8 cellular contexts compared by ENCODE assay signal in the genomic region with DNA sequence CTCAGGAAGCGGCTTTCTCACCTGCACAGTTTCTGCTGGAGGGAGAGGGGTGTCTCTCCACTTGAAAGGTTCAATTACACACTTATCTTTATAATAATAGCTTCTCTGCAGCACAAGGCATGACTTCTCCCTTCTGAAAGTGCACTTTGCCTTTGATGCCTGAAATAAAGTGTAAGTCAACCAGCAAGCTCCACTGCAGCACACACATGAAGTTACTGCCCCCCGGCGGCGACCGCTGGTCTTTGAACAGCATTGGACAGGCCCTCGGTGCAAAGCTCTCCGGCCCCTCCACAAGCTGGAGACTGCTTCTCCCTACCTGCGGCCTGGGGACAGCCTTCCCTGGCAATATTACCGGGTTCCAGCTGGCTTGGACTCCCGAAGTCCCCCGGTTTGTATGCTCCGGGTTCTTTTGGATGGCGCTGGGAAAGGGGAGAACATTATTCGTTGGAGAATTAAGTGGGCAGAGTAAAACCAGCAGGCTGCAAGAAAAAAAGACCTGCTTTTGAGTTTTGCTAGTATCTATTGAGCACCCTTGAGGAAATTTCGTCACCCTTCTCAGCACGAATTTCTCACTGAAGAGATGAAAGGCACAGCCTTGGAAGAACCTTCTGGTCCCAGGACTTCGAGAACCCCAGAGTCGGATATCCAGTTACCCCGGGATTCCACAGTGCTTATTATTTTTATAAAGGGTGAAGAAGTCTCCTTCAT. TPM values are rescaled to one million over a fixed set of nuclear protein-coding genes. Genes with fewer than 3 reads are reported as not detected.
DNase-seq lines count a peak whose midpoint lies in the region; ATAC-seq lines count a peak whose summit lies in the region.

No MANE protein-coding gene starts in this region.

- H3K9me3 Mint-ChIP-seq in activated CD4-positive, alpha-beta memory T cell treated with anti-CD3 and anti-CD28 coated beads for 36 hours, result no peaks in the 10 kb centered on the region

- DNase-seq in DMS79 (lab: John Stamatoyannopoulos, UW), result peak; percentile 99
- peak; percentile 98 for DNase-seq in NCI-H748 (lab: John Stamatoyannopoulos, UW; ENCODE audit: unreplicated experiment)
- peak; percentile 77 for DNase-seq in activated CD4-positive, alpha-beta memory T cell treated with anti-CD3 and anti-CD28 coated beads for 36 hours
- peak; percentile 88 for DNase-seq in ecto neural progenitor cell (ENCODE audit: low spot score)
- peak; percentile 82 to 87 for DNase-seq in lung microvascular endothelial cell (ENCODE audit: low read depth in 2 of 2)
- peak; percentile 21 for DNase-seq in stimulated activated CD8-positive, alpha-beta memory T cell treated with anti-CD3 and anti-CD28 coated beads, Interleukin-12 subunit alpha, Interleukin-12 subunit beta, amount 100 ng/mL, for 4 hours (ENCODE audit: low read depth)

- H3K4me1 Mint-ChIP-seq in activated CD4-positive, alpha-beta memory T cell treated with anti-CD3 and anti-CD28 coated beads for 36 hours (ENCODE audit: low read depth), result no peaks in the 10 kb centered on the region

- POLR2A ChIA-PET in activated CD4-positive, alpha-beta memory T cell treated with anti-CD3 and anti-CD28 coated beads for 36 hours (lab: Charles Lee), result no interaction called here

- no peaks in the 10 kb centered on the region for H3K27me3 Mint-ChIP-seq in activated CD4-positive, alpha-beta memory T cell treated with anti-CD3 and anti-CD28 coated beads for 36 hours

- ATAC-seq in HG03103 (IDR thresholded peaks at IDR 0.05; ENCODE audit: low read depth, unreplicated experiment) (peak; percentile 52), HG03097 (IDR thresholded peaks at IDR 0.05; ENCODE audit: low FRiP score, unreplicated experiment) (no peak)

- H3K36me3 Mint-ChIP-seq in activated CD4-positive, alpha-beta memory T cell treated with anti-CD3 and anti-CD28 coated beads for 36 hours, result no peaks in the 10 kb centered on the region

- H3K27ac Mint-ChIP-seq in activated CD4-positive, alpha-beta memory T cell treated with anti-CD3 and anti-CD28 coated beads for 36 hours, result no peak overlapping the region

- intact Hi-C loops in activated CD4-positive, alpha-beta memory T cell treated with anti-CD3 and anti-CD28 coated beads for 36 hours (cut with micrococcal nuclease), result no loop called here

- H3K4me3 Mint-ChIP-seq in activated CD4-positive, alpha-beta memory T cell treated with anti-CD3 and anti-CD28 coated beads for 36 hours, result no peak overlapping the region

- CTCF ChIA-PET in activated CD4-positive, alpha-beta memory T cell treated with anti-CD3 and anti-CD28 coated beads for 36 hours (lab: Charles Lee), result interaction anchor here (0.6 to 3.0 kb wide), 32 partner anchors 9 to 437 kb away, joined by 3 to 30 read pairs (median 4); a partner anchor contains a TSS

RNA-seq across cellular contexts. Expression of a gene that starts 11.8 kb away (rescaled TPM):
- total RNA-seq in activated CD4-positive, alpha-beta memory T cell treated with anti-CD3 and anti-CD28 coated beads for 36 hours, result 1 to 10 TPM; 8.6 to 9.7 TPM
- total RNA-seq in lung microvascular endothelial cell, result 24.0 and 31.5 TPM in 2 replicates

Comparison
In these comparisons a context has a peak if more than half of its experiments do, and no peak if none do; other contexts are left out.
1. DNase-seq: peak in every context shown above with its lines; median percentile 99 in DMS79; 98 in NCI-H748; 88 in ecto neural progenitor cell; 84 in lung microvascular endothelial cell; 77 in activated CD4-positive, alpha-beta memory T cell treated with anti-CD3 and anti-CD28 coated beads for 36 hours; 21 in stimulated activated CD8-positive, alpha-beta memory T cell treated with anti-CD3 and anti-CD28 coated beads, Interleukin-12 subunit alpha, Interleukin-12 subunit beta, amount 100 ng/mL, for 4 hours.